In the genomic region with DNA sequence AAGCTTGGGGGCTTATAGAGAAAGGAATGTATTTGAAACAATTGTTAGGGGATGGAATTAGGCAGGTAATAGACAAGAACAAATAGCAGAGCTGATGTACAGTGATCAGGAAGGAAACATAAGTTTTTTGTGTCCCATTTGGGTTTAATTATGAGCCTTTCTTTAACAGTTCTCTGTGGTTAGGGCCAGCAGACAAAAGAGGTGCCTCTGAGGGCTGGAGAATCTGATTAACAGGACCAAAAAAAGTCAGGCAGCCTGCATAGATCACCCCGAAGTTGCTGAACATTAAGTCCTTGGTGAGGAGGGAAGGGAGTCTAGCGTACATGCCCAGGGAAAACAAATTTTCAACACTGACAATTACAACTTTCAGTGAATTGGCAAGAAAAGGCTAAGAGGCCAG, we compare ENCODE assay signal across 26 cellular contexts.
DNase-seq lines count a peak whose midpoint lies in the region; FAIRE-seq and TF ChIP-seq lines count a peak whose summit lies in the region.
"Had no signal": no experiment of that assay in that cellular context is flagged by ENCODE, and none has a peak within 500 bp of the region (broad histone marks: within the 10 kb centered on the region; RNA-seq: fewer than 3 reads in every experiment).

No MANE protein-coding gene starts in this region.

- H3K4me2 ChIP-seq in KMS-11 (peak overlapping the region; percentile 44), neural progenitor cell (peak overlapping the region; percentile 62)

- H3K4me3 Mint-ChIP-seq in neural progenitor cell = no peak overlapping the region
- H3K4me3 Mint-ChIP-seq: activated CD4-positive, alpha-beta T cell treated with anti-CD3 and anti-CD28 coated beads for 36 hours; activated CD8-positive, alpha-beta T cell treated with anti-CD3 and anti-CD28 coated beads, Interleukin-2, amount 10 ng/mL, durations not matched to agents 7 days and 5 days; activated naive CD8-positive, alpha-beta T cell; T-helper 2 cell treated with Interferon-gamma antibody and Interleukin-4, amounts not matched to agents 5 μg/mL and 100 μg/mL, for 36 hours had no signal

- H3K4me1 ChIP-seq in KMS-11 (ENCODE audit: low read depth, poor library complexity, severe bottlenecking) = peaks cover 38% of the 10 kb centered on the region
- peaks cover 25% of the 10 kb centered on the region for H3K4me1 ChIP-seq in neural progenitor cell

- H3K9ac ChIP-seq in KMS-11 = no peak overlapping the region
- no peak overlapping the region for H3K9ac ChIP-seq in neural progenitor cell

- H3K4me3 ChIP-seq in AG10803 (ENCODE audit: low read length) (no peak overlapping the region), KMS-11 (IDR thresholded peaks at IDR 0.05; ENCODE audit: insufficient read depth, low read depth, low read length) (no peak overlapping the region), neural progenitor cell (no peak overlapping the region)
- H3K4me3 ChIP-seq: thoracic aorta had no signal

- FAIRE-seq in GM19239 (lab: Jason Lieb, UNC) = no peak
- FAIRE-seq: astrocyte, islet of Langerhans had no signal

- H2AFZ ChIP-seq in KMS-11 (ENCODE audit: low read depth) (peak overlapping the region; percentile 57; the same call in 1 of the 2 replicates), neural progenitor cell (replicated peaks) (peak overlapping the region; percentile 32)

- H3K79me2 ChIP-seq in KMS-11 (ENCODE audit: insufficient read depth, low read depth) (no peaks in the 10 kb centered on the region), neural progenitor cell (ENCODE audit: low read depth) (no peaks in the 10 kb centered on the region)

- no peaks in the 10 kb centered on the region for H3K36me3 Mint-ChIP-seq in neural progenitor cell
- H3K36me3 Mint-ChIP-seq: activated naive CD8-positive, alpha-beta T cell had no signal

- no peaks in the 10 kb centered on the region for H3K9me3 ChIP-seq in neural progenitor cell (ENCODE audit: low read depth)
- H3K9me3 ChIP-seq: neutrophil, thoracic aorta had no signal

- H3K4me1 Mint-ChIP-seq in neural progenitor cell = peaks cover 20% of the 10 kb centered on the region
- H3K4me1 Mint-ChIP-seq: activated CD4-positive, alpha-beta T cell treated with anti-CD3 and anti-CD28 coated beads for 36 hours had no signal

- H4K20me1 ChIP-seq in KMS-11 (ENCODE audit: insufficient read depth) = no peaks in the 10 kb centered on the region
- no peaks in the 10 kb centered on the region for H4K20me1 ChIP-seq in neural progenitor cell (ENCODE audit: low read depth)

- peak overlapping the region; percentile 52 for H3K27ac Mint-ChIP-seq in neural progenitor cell
- H3K27ac Mint-ChIP-seq: activated CD4-positive, alpha-beta T cell treated with anti-CD3 and anti-CD28 coated beads for 36 hours; activated CD8-positive, alpha-beta T cell treated with anti-CD3 and anti-CD28 coated beads, Interleukin-2, amount 10 ng/mL, durations not matched to agents 7 days and 5 days; activated naive CD8-positive, alpha-beta T cell; T-helper 2 cell treated with Interferon-gamma antibody and Interleukin-4, amounts not matched to agents 5 μg/mL and 100 μg/mL, for 36 hours had no signal

- H3K27me3 Mint-ChIP-seq in neural progenitor cell (ENCODE audit: insufficient read depth, low read depth) = peaks cover 4% of the 10 kb centered on the region

- DNase-seq in AG10803 (ENCODE audit: low read depth) (peak; percentile 25), fibroblast of gingiva (ENCODE audit: low read depth) (peak; percentile 12), neural progenitor cell (ENCODE audit: low spot score) (peak; percentile 36), NCI-H510A (lab: John Stamatoyannopoulos, UW) (no peak), GM19239 (ENCODE audit: insufficient read length, low spot score) (no peak), A172 (ENCODE audit: low spot score) (no peak)
- no peak for DNase-seq in stimulated activated CD4-positive, alpha-beta T cell treated with anti-CD3 and anti-CD28 coated beads, Interleukin-2, amount 100 ng/mL, for 48 hours
- DNase-seq: activated CD4-positive, alpha-beta T cell treated with anti-CD3 and anti-CD28 coated beads for 36 hours; activated CD8-positive, alpha-beta T cell treated with anti-CD3 and anti-CD28 coated beads, Interleukin-2, amount 10 ng/mL, durations not matched to agents 7 days and 5 days; activated effector memory CD4-positive, alpha-beta T cell treated with Interleukin-2 at 50 U/mL for 16 hours; C1 segment of cervical spinal cord; caudate nucleus; COR-L47; dermis blood vessel endothelial cell; MV-4-11; NCI-H1436 treated with DMSO at 0.1 percent for 48 hours; NCI-H2107; NCI-H446 treated with DMSO at 0.1 percent for 48 hours; stimulated activated naive CD8-positive, alpha-beta T cell treated with anti-CD3 and anti-CD28 coated beads, Interleukin-15, Interleukin-2, amounts not matched to agents 100 U/mL and 50 U/mL, for 24 hours had no signal

- peaks cover 15% of the 10 kb centered on the region for H3F3A ChIP-seq in neural progenitor cell (ENCODE audit: low read depth)

- no peak for TF ChIP-seq CTCF in AG10803 (conservative IDR thresholded peaks at IDR 0.05; ENCODE audit: low read length)
- TF ChIP-seq CTCF in KMS-11 (conservative IDR thresholded peaks at IDR 0.05; ENCODE audit: low read depth, low read length) = no peak
- TF ChIP-seq CTCF in neural progenitor cell (IDR thresholded peaks at IDR 0.05) = no peak

- H3K36me3 ChIP-seq in KMS-11 (ENCODE audit: insufficient read depth) (no peaks in the 10 kb centered on the region), neural progenitor cell (no peaks in the 10 kb centered on the region)
- H3K36me3 ChIP-seq: neutrophil, thoracic aorta had no signal

- peak overlapping the region; percentile 36; the same call in 1 of the 2 replicates for H3K27ac ChIP-seq in KMS-11
- H3K27ac ChIP-seq in neural progenitor cell = peak overlapping the region; percentile 80
- H3K27ac ChIP-seq: neutrophil, thoracic aorta had no signal

- H3K27me3 ChIP-seq in KMS-11 (ENCODE audit: insufficient read depth, low read depth) (no peaks in the 10 kb centered on the region), neural progenitor cell (no peaks in the 10 kb centered on the region)
- H3K27me3 ChIP-seq: neutrophil had no signal

- peaks cover 4% of the 10 kb centered on the region for H3K9me3 Mint-ChIP-seq in neural progenitor cell
- H3K9me3 Mint-ChIP-seq: T-helper 2 cell treated with Interferon-gamma antibody and Interleukin-4, amounts not matched to agents 5 μg/mL and 100 μg/mL, for 36 hours had no signal

Comparison
In these comparisons a context has a peak if more than half of its experiments do, and no peak if none do; other contexts are left out.
1. DNase-seq: peak in AG10803 (single experiment), fibroblast of gingiva (single experiment) and neural progenitor cell (single experiment); none in stimulated activated CD4-positive, alpha-beta T cell treated with anti-CD3 and anti-CD28 coated beads, Interleukin-2, amount 100 ng/mL, for 48 hours (0 of 2), NCI-H510A (single experiment), GM19239 (single experiment) and A172 (single experiment).